Comparison of ENCODE assay signal across 2 cellular contexts in genomic region chr1:43664369-43664768, GRCh38.
TF ChIP-seq lines count a peak whose summit lies in the region.

No MANE protein-coding gene starts in this region.

TF ChIP-seq in WTC11, 78 proteins besides CTCF, POLR2A, EP300 and RAD21:
- TF ChIP-seq GRHL2 (CRISPR knock-in tag; IDR thresholded peaks at IDR 0.05; ENCODE audit: insufficient replicate concordance, severe bottlenecking) = no peak
- no peak for TF ChIP-seq ZNF138 (CRISPR knock-in tag; conservative IDR thresholded peaks at IDR 0.05)
- no peak for TF ChIP-seq USF1 (CRISPR knock-in tag; IDR thresholded peaks at IDR 0.05)
- no peak for TF ChIP-seq ZNF281 (CRISPR knock-in tag; IDR thresholded peaks at IDR 0.05)
- no peak for TF ChIP-seq FOXK1 (CRISPR knock-in tag; IDR thresholded peaks at IDR 0.05)
- no peak for TF ChIP-seq KAT7 (CRISPR knock-in tag; IDR thresholded peaks at IDR 0.05; ENCODE audit: borderline replicate concordance)
- no peak for TF ChIP-seq E2F4 (CRISPR knock-in tag; IDR thresholded peaks at IDR 0.05; ENCODE audit: borderline replicate concordance, low read depth)
- TF ChIP-seq ZNF396 (CRISPR knock-in tag; IDR thresholded peaks at IDR 0.05; ENCODE audit: borderline replicate concordance) = no peak
- no peak for TF ChIP-seq SOX15 (CRISPR knock-in tag; IDR thresholded peaks at IDR 0.05)
TF ChIP-seq in WTC11: peak in this region for 0.

TF ChIP-seq in K562, 482 proteins besides CTCF, POLR2A, EP300 and RAD21:
- TF ChIP-seq FOXP4 (CRISPR knock-in tag; IDR thresholded peaks at IDR 0.05; ENCODE audit: borderline replicate concordance) (no peak), FOXJ2 (tag; IDR thresholded peaks at IDR 0.05) (no peak), PHF21A (IDR thresholded peaks at IDR 0.05; ENCODE audit: borderline replicate concordance, low read depth) (no peak), ELK3 (CRISPR knock-in tag; IDR thresholded peaks at IDR 0.05) (no peak)
